Comparison of ENCODE assay signal across 12 cellular contexts in genomic region chr1:89489037-89489729, GRCh38. TPM values are rescaled to one million over a fixed set of nuclear protein-coding genes. Genes with fewer than 3 reads are reported as not detected.
DNase-seq lines count a peak whose midpoint lies in the region; ATAC-seq and TF ChIP-seq lines count a peak whose summit lies in the region.
"Had no signal": no experiment of that assay in that cellular context is flagged by ENCODE, and none has a peak within 500 bp of the region (broad histone marks: within the 10 kb centered on the region; RNA-seq: fewer than 3 reads in every experiment).

No MANE protein-coding gene starts in this region.

- no peak overlapping the region for H3K4me3 ChIP-seq in SJCRH30
- H3K4me3 ChIP-seq: SJSA1 had no signal

- H3K27me3 ChIP-seq in foreskin keratinocyte (no peaks in the 10 kb centered on the region), SJCRH30 (no peaks in the 10 kb centered on the region; the same call in 1 of the 2 replicates)
- H3K27me3 ChIP-seq: SJSA1 had no signal

- no peak overlapping the region for H3K27ac ChIP-seq in foreskin keratinocyte
- no peak overlapping the region for H3K27ac ChIP-seq in SJCRH30
- H3K27ac ChIP-seq: SJSA1 had no signal

- DNase-seq in AML-193 (lab: John Stamatoyannopoulos, UW): peak; percentile 83 to 89
- DNase-seq in KBM-7: peak; percentile 76
- DNase-seq in SKM-1 treated with dmso at 0.1 percent for 144 hours (lab: John Stamatoyannopoulos, UW; ENCODE audit: unreplicated experiment): peak; percentile 88
- DNase-seq in foreskin keratinocyte: peak in 1 of 2 donors; percentile 22
- no peak for DNase-seq in central memory CD4-positive, alpha-beta T cell
- DNase-seq in SJCRH30: no peak
- DNase-seq in cardiac septum (ENCODE audit: low spot score): no peak
- DNase-seq: activated B cell treated with CpG ODN at 0.5 μM for 24 hours; activated T-cell treated with anti-CD3 and anti-CD28 coated beads, Interleukin-2, amount 50 U/mL, for 24 hours; NCI-H510A had no signal

- intact Hi-C loops in cardiac septum (cut with DNase I): no loop called here

- TF ChIP-seq CTCF in foreskin keratinocyte (conservative IDR thresholded peaks at IDR 0.05): no peak

- H3K36me3 ChIP-seq in SJCRH30: no peaks in the 10 kb centered on the region
- H3K36me3 ChIP-seq: SJSA1 had no signal

- H3K4me1 ChIP-seq in foreskin keratinocyte (no peaks in the 10 kb centered on the region), SJCRH30 (no peaks in the 10 kb centered on the region)
- H3K4me1 ChIP-seq: SJSA1 had no signal

- H3K9me3 ChIP-seq in SJCRH30 (replicated peaks): no peaks in the 10 kb centered on the region
- H3K9me3 ChIP-seq: SJSA1 had no signal

- ATAC-seq in foreskin keratinocyte (peak; percentile 62), HG02973 (IDR thresholded peaks at IDR 0.05; ENCODE audit: unreplicated experiment) (no peak)

- in situ Hi-C loops in KBM-7 (cut with MboI; ENCODE audit: low pct_unique_long_range_greater_than_20kb, low sequenced_read_pairs): no loop called here

RNA-seq across cellular contexts. Expression of gene LRRC8B, which starts 35.4 kb away (rescaled TPM):
- total RNA-seq in foreskin keratinocyte (1.2 and 1.3 TPM in 2 replicates), cardiac septum (4.5 TPM)
- polyA plus RNA-seq in foreskin keratinocyte: 0.29 and 0.31 TPM in 2 replicates
- 6.5 and 9.2 TPM in 2 replicates for total RNA-seq in SJCRH30 (2014; rRNA removed; shearing (Covaris generic))

Comparison
In these comparisons a context has a peak if more than half of its experiments do, and no peak if none do; other contexts are left out.
1. DNase-seq: peak in AML-193 (2 of 2), KBM-7 (single experiment) and SKM-1 treated with dmso at 0.1 percent for 144 hours (single experiment); none in central memory CD4-positive, alpha-beta T cell (single experiment), SJCRH30 (0 of 2) and cardiac septum (single experiment).